ENCODE assay signal across 10 cellular contexts in genomic region chr6:150857062-150857905, GRCh38. TPM values are rescaled to one million over a fixed set of nuclear protein-coding genes. Genes with fewer than 3 reads are reported as not detected.
DNase-seq lines count a peak whose midpoint lies in the region; ATAC-seq and TF ChIP-seq lines count a peak whose summit lies in the region.
"Had no signal": no experiment of that assay in that cellular context is flagged by ENCODE, and none has a peak within 500 bp of the region (broad histone marks: within the 10 kb centered on the region; RNA-seq: fewer than 3 reads in every experiment).

No MANE protein-coding gene starts in this region.

- in situ Hi-C loops in ACHN (cut with HindIII; ENCODE audit: low pct_ligation_motif_present, low pct_unique_long_range_greater_than_20kb, low sequenced_read_pairs): no loop called here

- no peaks in the 10 kb centered on the region for H3K36me3 ChIP-seq in breast epithelium

- ATAC-seq in GM21825 (IDR thresholded peaks at IDR 0.05; ENCODE audit: unreplicated experiment): no peak

- no peak overlapping the region for H3K27ac Mint-ChIP-seq in activated T-helper 1 cell treated with anti-CD3 and anti-CD28 coated beads, Interleukin-12 subunit alpha, Interleukin-12 subunit beta, Interleukin-2, Interleukin-4 antibody, amounts not matched to agents 30 ng/mL and 10 ng/mL and 1 ng/mL, durations not matched to agents 14 hours and 24 hours and 36 hours
- H3K27ac Mint-ChIP-seq in activated T-helper 2 cell treated with anti-CD3 and anti-CD28 coated beads, Interferon-gamma antibody, Interleukin-2, Interleukin-4, amounts not matched to agents 10 μg/mL and 5 μg/mL and 100 μg/mL, durations not matched to agents 14 hours and 24 hours and 36 hours: no peak overlapping the region
- H3K27ac Mint-ChIP-seq: T-helper 1 cell treated with Interleukin-12 subunit alpha and Interleukin-12 subunit beta and Interleukin-4 antibody, amounts not matched to agents 30 μg/mL and 1 μg/mL, for 36 hours had no signal

- peak overlapping the region; percentile 49 to 71 for H3K27ac ChIP-seq in breast epithelium

- no peaks in the 10 kb centered on the region for H3K36me3 Mint-ChIP-seq in activated T-helper 1 cell treated with anti-CD3 and anti-CD28 coated beads, Interleukin-12 subunit alpha, Interleukin-12 subunit beta, Interleukin-2, Interleukin-4 antibody, amounts not matched to agents 30 ng/mL and 10 ng/mL and 1 ng/mL, durations not matched to agents 14 hours and 24 hours and 36 hours (ENCODE audit: low read depth)
- H3K36me3 Mint-ChIP-seq in activated T-helper 2 cell treated with anti-CD3 and anti-CD28 coated beads, Interferon-gamma antibody, Interleukin-2, Interleukin-4, amounts not matched to agents 10 μg/mL and 5 μg/mL and 100 μg/mL, durations not matched to agents 14 hours and 24 hours and 36 hours (ENCODE audit: low read depth): no peaks in the 10 kb centered on the region

- H3K9me3 ChIP-seq in breast epithelium: no peaks in the 10 kb centered on the region

- peak; percentile 85 for TF ChIP-seq EP300 in Ishikawa (IDR thresholded peaks at IDR 0.05; ENCODE audit: borderline replicate concordance)

- H3K9me3 Mint-ChIP-seq in activated T-helper 1 cell treated with anti-CD3 and anti-CD28 coated beads, Interleukin-12 subunit alpha, Interleukin-12 subunit beta, Interleukin-2, Interleukin-4 antibody, amounts not matched to agents 30 ng/mL and 10 ng/mL and 1 ng/mL, durations not matched to agents 14 hours and 24 hours and 36 hours: no peaks in the 10 kb centered on the region
- H3K9me3 Mint-ChIP-seq in activated T-helper 2 cell treated with anti-CD3 and anti-CD28 coated beads, Interferon-gamma antibody, Interleukin-2, Interleukin-4, amounts not matched to agents 10 μg/mL and 5 μg/mL and 100 μg/mL, durations not matched to agents 14 hours and 24 hours and 36 hours: no peaks in the 10 kb centered on the region
- H3K9me3 Mint-ChIP-seq: T-helper 1 cell treated with Interleukin-12 subunit alpha and Interleukin-12 subunit beta and Interleukin-4 antibody, amounts not matched to agents 30 μg/mL and 1 μg/mL, for 36 hours had no signal

- no peak for TF ChIP-seq RAD21 in Ishikawa (IDR thresholded peaks at IDR 0.05; ENCODE audit: low read depth)

- intact Hi-C loops in breast epithelium (cut with DNase I; ENCODE audit: low total_unique reads): no loop called here
- intact Hi-C loops in activated T-helper 1 cell treated with anti-CD3 and anti-CD28 coated beads, Interleukin-12 subunit alpha, Interleukin-12 subunit beta, Interleukin-2, Interleukin-4 antibody, amounts not matched to agents 30 ng/mL and 10 ng/mL and 1 ng/mL, durations not matched to agents 14 hours and 24 hours and 36 hours (cut with micrococcal nuclease): no loop called here
- intact Hi-C loops in activated T-helper 2 cell treated with anti-CD3 and anti-CD28 coated beads, Interferon-gamma antibody, Interleukin-2, Interleukin-4, amounts not matched to agents 10 μg/mL and 5 μg/mL and 100 μg/mL, durations not matched to agents 14 hours and 24 hours and 36 hours (cut with micrococcal nuclease): no loop called here

- no peak overlapping the region for H3K4me3 ChIP-seq in breast epithelium

- peak; percentile 86 for DNase-seq in ACHN
- peak in 1 of 2 donors; percentile 42 for DNase-seq in breast epithelium (ENCODE audit: low spot score in 2 of 2)
- DNase-seq in lung microvascular endothelial cell (ENCODE audit: low read depth in 2 of 2): peak; percentile 88 to 98
- no peak for DNase-seq in globus pallidus (ENCODE audit: low spot score)
- no peak for DNase-seq in activated T-helper 1 cell treated with anti-CD3 and anti-CD28 coated beads, Interleukin-12 subunit alpha, Interleukin-12 subunit beta, Interleukin-2, Interleukin-4 antibody, amounts not matched to agents 30 ng/mL and 10 ng/mL and 1 ng/mL, durations not matched to agents 14 hours and 24 hours and 36 hours (ENCODE audit: low spot score)
- no peak for DNase-seq in activated T-helper 2 cell treated with anti-CD3 and anti-CD28 coated beads, Interferon-gamma antibody, Interleukin-2, Interleukin-4, amounts not matched to agents 10 μg/mL and 5 μg/mL and 100 μg/mL, durations not matched to agents 14 hours and 24 hours and 36 hours (ENCODE audit: low spot score)

- H3K27me3 ChIP-seq in breast epithelium: no peaks in the 10 kb centered on the region

- no peak for TF ChIP-seq POLR2A in breast epithelium (IDR thresholded peaks at IDR 0.05)

- peaks cover 15% of the 10 kb centered on the region for H3K4me1 Mint-ChIP-seq in activated T-helper 1 cell treated with anti-CD3 and anti-CD28 coated beads, Interleukin-12 subunit alpha, Interleukin-12 subunit beta, Interleukin-2, Interleukin-4 antibody, amounts not matched to agents 30 ng/mL and 10 ng/mL and 1 ng/mL, durations not matched to agents 14 hours and 24 hours and 36 hours (ENCODE audit: low read depth)
- H3K4me1 Mint-ChIP-seq in activated T-helper 2 cell treated with anti-CD3 and anti-CD28 coated beads, Interferon-gamma antibody, Interleukin-2, Interleukin-4, amounts not matched to agents 10 μg/mL and 5 μg/mL and 100 μg/mL, durations not matched to agents 14 hours and 24 hours and 36 hours (ENCODE audit: low read depth): peaks cover 11% of the 10 kb centered on the region

- peaks cover 0 to 5% of the 10 kb centered on the region in 2 donors for H3K4me1 ChIP-seq in breast epithelium

- H3K27me3 Mint-ChIP-seq in activated T-helper 1 cell treated with anti-CD3 and anti-CD28 coated beads, Interleukin-12 subunit alpha, Interleukin-12 subunit beta, Interleukin-2, Interleukin-4 antibody, amounts not matched to agents 30 ng/mL and 10 ng/mL and 1 ng/mL, durations not matched to agents 14 hours and 24 hours and 36 hours (ENCODE audit: insufficient read depth): peaks cover 6% of the 10 kb centered on the region
- H3K27me3 Mint-ChIP-seq in activated T-helper 2 cell treated with anti-CD3 and anti-CD28 coated beads, Interferon-gamma antibody, Interleukin-2, Interleukin-4, amounts not matched to agents 10 μg/mL and 5 μg/mL and 100 μg/mL, durations not matched to agents 14 hours and 24 hours and 36 hours (ENCODE audit: low read depth): peaks cover 30% of the 10 kb centered on the region

- TF ChIP-seq CTCF in breast epithelium (IDR thresholded peaks at IDR 0.05): no peak

- H3K4me3 Mint-ChIP-seq in activated T-helper 1 cell treated with anti-CD3 and anti-CD28 coated beads, Interleukin-12 subunit alpha, Interleukin-12 subunit beta, Interleukin-2, Interleukin-4 antibody, amounts not matched to agents 30 ng/mL and 10 ng/mL and 1 ng/mL, durations not matched to agents 14 hours and 24 hours and 36 hours: no peak overlapping the region
- H3K4me3 Mint-ChIP-seq in activated T-helper 2 cell treated with anti-CD3 and anti-CD28 coated beads, Interferon-gamma antibody, Interleukin-2, Interleukin-4, amounts not matched to agents 10 μg/mL and 5 μg/mL and 100 μg/mL, durations not matched to agents 14 hours and 24 hours and 36 hours (ENCODE audit: low read depth): no peak overlapping the region
- H3K4me3 Mint-ChIP-seq: neural crest cell; T-helper 1 cell treated with Interleukin-12 subunit alpha and Interleukin-12 subunit beta and Interleukin-4 antibody, amounts not matched to agents 30 μg/mL and 1 μg/mL, for 36 hours had no signal

TF ChIP-seq in Ishikawa, 13 proteins besides CTCF, POLR2A, EP300 and RAD21 (continues in another document):
- peak; percentile 75 for TF ChIP-seq EGR1 (IDR thresholded peaks at IDR 0.05)
- TF ChIP-seq REST (IDR thresholded peaks at IDR 0.05; ENCODE audit: low read depth): no peak
- TF ChIP-seq TEAD4 (IDR thresholded peaks at IDR 0.05): peak; percentile 84; the same call in 1 of the 2 replicates
- peak; percentile 52; the same call in 1 of the 2 replicates for TF ChIP-seq CREB1 (IDR thresholded peaks at IDR 0.05; ENCODE audit: low read depth)
- TF ChIP-seq FOXM1 (IDR thresholded peaks at IDR 0.05; ENCODE audit: borderline replicate concordance, low read depth): peak; percentile 70; the same call in 1 of the 2 replicates
- TF ChIP-seq NFIC (IDR thresholded peaks at IDR 0.05): peak; percentile 83
- no peak for TF ChIP-seq YY1 (IDR thresholded peaks at IDR 0.05; ENCODE audit: low read depth)
- no peak for TF ChIP-seq MAX (IDR thresholded peaks at IDR 0.05)
- TF ChIP-seq CEBPB (IDR thresholded peaks at IDR 0.05): peak; percentile 58

RNA-seq across cellular contexts. Expression of gene MTHFD1L, which starts 8.2 kb away (rescaled TPM):
- 10 to 100 TPM in 2 of 3 donors, 1 to 10 TPM in 1; 3.5 to 15.1 (median 11.0) TPM for total RNA-seq in breast epithelium
- total RNA-seq in lung microvascular endothelial cell: 30.3 and 45.6 TPM in 2 replicates
- 121 and 125 TPM in 2 replicates for total RNA-seq in activated T-helper 1 cell treated with anti-CD3 and anti-CD28 coated beads, Interleukin-12 subunit alpha, Interleukin-12 subunit beta, Interleukin-2, Interleukin-4 antibody, amounts not matched to agents 30 ng/mL and 10 ng/mL and 1 ng/mL, durations not matched to agents 14 hours and 24 hours and 36 hours
- 92.2 and 93.4 TPM in 2 replicates for total RNA-seq in activated T-helper 2 cell treated with anti-CD3 and anti-CD28 coated beads, Interferon-gamma antibody, Interleukin-2, Interleukin-4, amounts not matched to agents 10 μg/mL and 5 μg/mL and 100 μg/mL, durations not matched to agents 14 hours and 24 hours and 36 hours

Comparison
In these comparisons a context has a peak if more than half of its experiments do, and no peak if none do; other contexts are left out.
1. DNase-seq: peak in ACHN (single experiment) and lung microvascular endothelial cell (2 of 2); none in globus pallidus (single experiment), activated T-helper 1 cell treated with anti-CD3 and anti-CD28 coated beads, Interleukin-12 subunit alpha, Interleukin-12 subunit beta, Interleukin-2, Interleukin-4 antibody, amounts not matched to agents 30 ng/mL and 10 ng/mL and 1 ng/mL, durations not matched to agents 14 hours and 24 hours and 36 hours (single experiment) and activated T-helper 2 cell treated with anti-CD3 and anti-CD28 coated beads, Interferon-gamma antibody, Interleukin-2, Interleukin-4, amounts not matched to agents 10 μg/mL and 5 μg/mL and 100 μg/mL, durations not matched to agents 14 hours and 24 hours and 36 hours (single experiment).